In the genomic region with DNA sequence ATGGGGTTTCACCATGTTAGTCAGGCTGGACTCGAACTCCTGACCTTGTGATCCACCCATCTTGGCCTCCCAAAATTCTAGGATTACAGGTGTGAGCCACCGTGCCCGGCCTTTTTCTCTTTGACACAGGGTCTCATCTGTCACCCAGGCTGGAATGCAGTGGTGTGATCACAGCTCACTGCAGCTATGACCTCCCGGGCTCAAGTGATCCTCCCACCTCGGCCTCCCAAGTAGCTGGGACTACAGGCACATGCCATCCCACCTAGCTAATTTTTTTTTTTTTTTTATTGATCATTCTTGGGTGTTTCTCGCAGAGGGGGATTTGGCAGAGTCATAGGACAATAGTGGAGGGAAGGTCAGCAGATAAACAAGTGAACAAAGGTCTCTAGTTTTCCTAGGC, we compare ENCODE assay signal across 8 cellular contexts. TPM values are rescaled to one million over a fixed set of nuclear protein-coding genes. Genes with fewer than 3 reads are reported as not detected.
DNase-seq lines count a peak whose midpoint lies in the region; ATAC-seq, FAIRE-seq and TF ChIP-seq lines count a peak whose summit lies in the region.
"Not testable (repeated sequence)": the region's sequence is repeated elsewhere in the genome, so short reads cannot be mapped to it uniquely, and the experiment has no call there.

No MANE protein-coding gene starts in this region.

- not testable (repeated sequence) for H3K9ac ChIP-seq in endodermal cell (ENCODE audit: extremely low read depth, low read length, poor library complexity, severe bottlenecking); HepG2 (ENCODE audit: insufficient read depth, low read depth, low read length)

- H3K36me3 ChIP-seq in HEK293 (ENCODE audit: control insufficient read depth in 2 of 2, insufficient read depth in 1 of 2, low read length in 2 of 2); endodermal cell (ENCODE audit: control insufficient read depth, insufficient read depth, low read length); HepG2 (replicated peaks in 1 of 2; ENCODE audit: control insufficient read depth in 1 of 2, insufficient read depth in 2 of 2, low read length in 2 of 2): not testable (repeated sequence)
- H3K36me3 ChIP-seq in spleen: peaks cover 0 to 28% (median 0%) of the 10 kb centered on the region in 6 donors

- not testable (repeated sequence) for H4K20me1 ChIP-seq in HepG2 (ENCODE audit: insufficient read depth, low read length)

- TF ChIP-seq POLR2A in HepG2 (IDR thresholded peaks at IDR 0.05; ENCODE audit: insufficient read depth in 1 of 2, low read depth in 2 of 2, low read length in 2 of 2); spleen (IDR thresholded peaks at IDR 0.05): not testable (repeated sequence)

- not testable (repeated sequence) for H3K9me3 ChIP-seq in HEK293 (ENCODE audit: control insufficient read depth, insufficient read depth, low read depth, low read length); endodermal cell (ENCODE audit: control insufficient read depth, low read length); HepG2 (ENCODE audit: low read length); spleen

- not testable (repeated sequence) for BruUV-seq in HepG2 (replicated peaks; lab: Mats Ljungman, UMichigan)

- 86 to 100% methylated on average over 4 to 6 of the region's 6 CpGs for WGBS in endodermal cell (ENCODE audit: insufficient coverage in 1 of 2, insufficient read length in 1 of 2), 2 experiments
- WGBS in HepG2 (ENCODE audit: low lambda C conversion rate): 35% methylated on average over 4 of the region's 6 CpGs
- 91 to 96% (median 94%) methylated on average over 6 of the region's 6 CpGs for WGBS in spleen, 5 donors

- not testable (repeated sequence) for H3K27me3 Mint-ChIP-seq in endodermal cell (ENCODE audit: insufficient read depth)

- not testable (repeated sequence) for TF ChIP-seq RAD21 in HepG2 (CRISPR knock-in tag; IDR thresholded peaks at IDR 0.05)

- DNase-seq in RWPE1 (ENCODE audit: low spot score); HepG2 (ENCODE audit: low spot score): not testable (repeated sequence)
- peak; percentile 33 for DNase-seq in activated effector memory CD4-positive, alpha-beta T cell treated with anti-CD3 and anti-CD28 coated beads, Interleukin-2, amount 50 U/mL, for 16 hours
- DNase-seq in ecto neural progenitor cell (ENCODE audit: low spot score) (peak; percentile 39), endodermal cell (peak; percentile 38), posterior vena cava (ENCODE audit: low spot score) (peak; percentile 18), spleen (peak; percentile 21)

- TF ChIP-seq EP300 in HepG2 (IDR thresholded peaks at IDR 0.05; ENCODE audit: low read depth in 2 of 2, low read length in 2 of 2); HepG2 (CRISPR knock-in tag; IDR thresholded peaks at IDR 0.05; ENCODE audit: borderline replicate concordance): not testable (repeated sequence)

- CTCF ChIA-PET in HEK293 (lab: Yijun Ruan, JAX): interaction anchor here (1.7 kb wide), 1 partner anchor 10 kb away, joined by 4 read pairs; no protein-coding TSS in a partner anchor
- CTCF ChIA-PET in RWPE1 (lab: Yijun Ruan, JAX); HepG2 (lab: Yijun Ruan, JAX; ENCODE audit: low intra/inter-chr PET ratio, low total read pairs): not testable (repeated sequence)

- TF ChIP-seq CTCF in HEK293 (tag by site-specific recombination; IDR thresholded peaks at IDR 0.05); RWPE1 (conservative IDR thresholded peaks at IDR 0.05; ENCODE audit: low read depth); endodermal cell (conservative IDR thresholded peaks at IDR 0.05); HepG2 (CRISPR knock-in tag; IDR thresholded peaks at IDR 0.05); spleen (IDR thresholded peaks at IDR 0.05 in 8 of 11, conservative IDR thresholded peaks at IDR 0.05 in 3 of 11): not testable (repeated sequence)

- H3K4me2 ChIP-seq in HepG2 (ENCODE audit: low read depth, low read length): not testable (repeated sequence)

- H3K79me2 ChIP-seq in HepG2 (ENCODE audit: insufficient read depth, low read length): not testable (repeated sequence)

- H3K27ac ChIP-seq in HEK293 (ENCODE audit: extremely low read depth, low read depth, low read length); endodermal cell (ENCODE audit: low read depth, low read length); HepG2 (ENCODE audit: extremely low read length, insufficient read depth, low read length); spleen: not testable (repeated sequence)
- H3K27ac ChIP-seq in RWPE1: peak overlapping the region; percentile 27

- H3K4me3 Mint-ChIP-seq in endodermal cell: not testable (repeated sequence)

- H2AFZ ChIP-seq in HepG2 (ENCODE audit: low read length): not testable (repeated sequence)

- H3K4me3 ChIP-seq in HEK293 (ENCODE audit: low read depth, low read length); endodermal cell (ENCODE audit: low read length); HepG2 (replicated peaks in 1 of 3; ENCODE audit: insufficient read depth in 1 of 3, low read depth in 2 of 3, low read length in 3 of 3); spleen: not testable (repeated sequence)

- ATAC-seq in HepG2: peak; percentile 45

- H3K4me1 Mint-ChIP-seq in endodermal cell: not testable (repeated sequence)

- not testable (repeated sequence) for H3K9me3 Mint-ChIP-seq in endodermal cell

- intact Hi-C loops in HepG2 (cut with micrococcal nuclease; ENCODE audit: unreplicated experiment); posterior vena cava (cut with DNase I); spleen (cut with DNase I; ENCODE audit: low total_unique reads): not testable (repeated sequence)

- not testable (repeated sequence) for FAIRE-seq in HepG2 (lab: Jason Lieb, UNC)

- in situ Hi-C loops in HepG2 (cut with HindIII; ENCODE audit: extremely low pct_ligation_motif_present, low pct_unique_long_range_greater_than_20kb): not testable (repeated sequence)

- POLR2A ChIA-PET in HEK293 (lab: Yijun Ruan, JAX); RWPE1 (lab: Yijun Ruan, JAX; ENCODE audit: low non-redundant PET): not testable (repeated sequence)
- POLR2A ChIA-PET in HepG2 (lab: Yijun Ruan, JAX): interaction anchor here (0.7 to 2.1 kb wide), 2 partner anchors 9 to 295 kb away, joined by 3 to 10 read pairs; partner anchors contain the start of gene CDC25A

- H3K27ac Mint-ChIP-seq in endodermal cell: not testable (repeated sequence)

- not testable (repeated sequence) for H3K27me3 ChIP-seq in endodermal cell (ENCODE audit: control insufficient read depth, insufficient read depth, low read length, poor library complexity, severe bottlenecking); HepG2 (ENCODE audit: control insufficient read depth in 1 of 2, insufficient read depth in 2 of 2, low read length in 2 of 2); spleen (replicated peaks in 1 of 7)

- H3K4me1 ChIP-seq in HEK293 (ENCODE audit: control insufficient read depth, insufficient read depth, low read length); endodermal cell (ENCODE audit: control insufficient read depth, insufficient read depth, low read length): not testable (repeated sequence)
- peaks cover 30% of the 10 kb centered on the region for H3K4me1 ChIP-seq in HepG2 (ENCODE audit: insufficient read depth, low read length)
- peaks cover 7 to 30% (median 23%) of the 10 kb centered on the region in 6 donors for H3K4me1 ChIP-seq in spleen

- peaks cover 17% of the 10 kb centered on the region for H3K36me3 Mint-ChIP-seq in endodermal cell (ENCODE audit: low read depth)

RNA-seq across cellular contexts. Expression of gene SHISA5, which starts 21.2 kb away (rescaled TPM):
- total RNA-seq in endodermal cell (100 to 1,000 TPM; 192 to 193 TPM), HepG2 (2016; rRNA removed; fragmentation: Illumina TruSeq; extraction: Trizol) (74.3 and 91.4 TPM in 2 replicates), posterior vena cava (100 to 1,000 TPM; 142 to 147 TPM), spleen (100 to 1,000 TPM; 154 to 227 (median 182) TPM)
- polyA plus RNA-seq in endodermal cell (2013, experiment 1 of 2): 132 TPM
- polyA plus RNA-seq in endodermal cell (2013, experiment 2 of 2): 117 TPM
- total RNA-seq in HepG2 (2016; cell fraction: cytosol; rRNA removed; fragmentation: Illumina TruSeq; extraction: Trizol; ENCODE audit: low read depth): 90.2 and 104 TPM in 2 replicates
- total RNA-seq in HepG2 (2016; cell fraction: insoluble cytoplasmic fraction; rRNA removed; fragmentation: Illumina TruSeq; extraction: Trizol): 67.1 and 95.9 TPM in 2 replicates
- total RNA-seq in HepG2 (2016; cell fraction: membrane; rRNA removed; fragmentation: Illumina TruSeq; extraction: Trizol): 162 and 190 TPM in 2 replicates
- total RNA-seq in HepG2 (2016; cell fraction: nucleus; rRNA removed; fragmentation: Illumina TruSeq; extraction: Trizol): 45.3 and 51.5 TPM in 2 replicates
- polyA plus RNA-seq in HepG2 (2011; rRNA removed) (75.8 and 83.0 TPM in 2 replicates), spleen (100 to 1,000 TPM in 1 of 3 donors, 10 to 100 TPM in 2; 80.2 to 132 (median 85.6) TPM)
- 82.9 and 103 TPM in 2 replicates for polyA plus RNA-seq in HepG2 (2011; cell fraction: cytosol; rRNA removed)
- 54.8 and 59.4 TPM in 2 replicates for polyA plus RNA-seq in HepG2 (2011; cell fraction: nucleus; rRNA removed)
- 68.4 and 68.8 TPM in 2 replicates for polyA plus RNA-seq in HepG2 (2012)
- polyA plus RNA-seq in HepG2 (2016; cell fraction: cytosol; fragmentation: Illumina TruSeq; extraction: Trizol; ENCODE audit: low read depth): 116 and 135 TPM in 2 replicates
- 71.7 and 96.4 TPM in 2 replicates for polyA plus RNA-seq in HepG2 (2016; cell fraction: insoluble cytoplasmic fraction; fragmentation: Illumina TruSeq; extraction: Trizol; ENCODE audit: low read depth)
- polyA plus RNA-seq in HepG2 (2016; cell fraction: membrane; fragmentation: Illumina TruSeq; extraction: Trizol; ENCODE audit: low read depth): 203 and 209 TPM in 2 replicates
- 89.8 and 103 TPM in 2 replicates for polyA plus RNA-seq in HepG2 (2016; cell fraction: nucleus; fragmentation: Illumina TruSeq; extraction: Trizol; ENCODE audit: insufficient read depth, low read depth)
- polyA minus RNA-seq in HepG2 (2011; rRNA and poly(A)+ RNA removed; ENCODE audit: low replicate concordance): 147 and 175 TPM in 2 replicates
- polyA minus RNA-seq in HepG2 (2011; cell fraction: cytosol; rRNA and poly(A)+ RNA removed): 34.9 and 49.9 TPM in 2 replicates
- 11.2 and 15.8 TPM in 2 replicates for polyA minus RNA-seq in HepG2 (2011; cell fraction: nucleus; rRNA and poly(A)+ RNA removed)

RNA-seq across cellular contexts. Expression of gene ATRIP, which starts 36.3 kb away (rescaled TPM):
- 10 to 100 TPM; 11.7 to 16.1 TPM for total RNA-seq in endodermal cell
- polyA plus RNA-seq in endodermal cell (2013, experiment 1 of 2): 11.6 TPM
- polyA plus RNA-seq in endodermal cell (2013, experiment 2 of 2): 15.2 TPM
- total RNA-seq in HepG2 (2016; rRNA removed; fragmentation: Illumina TruSeq; extraction: Trizol): 11.4 and 12.5 TPM in 2 replicates
- total RNA-seq in HepG2 (2016; cell fraction: cytosol; rRNA removed; fragmentation: Illumina TruSeq; extraction: Trizol; ENCODE audit: low read depth): 2.6 and 2.7 TPM in 2 replicates
- 9.5 and 10.4 TPM in 2 replicates for total RNA-seq in HepG2 (2016; cell fraction: insoluble cytoplasmic fraction; rRNA removed; fragmentation: Illumina TruSeq; extraction: Trizol)
- total RNA-seq in HepG2 (2016; cell fraction: membrane; rRNA removed; fragmentation: Illumina TruSeq; extraction: Trizol): 2.4 and 3.4 TPM in 2 replicates
- 7.4 and 11.0 TPM in 2 replicates for total RNA-seq in HepG2 (2016; cell fraction: nucleus; rRNA removed; fragmentation: Illumina TruSeq; extraction: Trizol)
- 5.1 and 5.3 TPM in 2 replicates for polyA plus RNA-seq in HepG2 (2011; rRNA removed)
- polyA plus RNA-seq in HepG2 (2011; cell fraction: cytosol; rRNA removed): 3.7 and 4.7 TPM in 2 replicates
- polyA plus RNA-seq in HepG2 (2011; cell fraction: nucleus; rRNA removed): 12.6 and 13.3 TPM in 2 replicates
- 3.2 and 4.1 TPM in 2 replicates for polyA plus RNA-seq in HepG2 (2012)
- 0.97 and 1.0 TPM in 2 replicates for polyA plus RNA-seq in HepG2 (2016; cell fraction: cytosol; fragmentation: Illumina TruSeq; extraction: Trizol; ENCODE audit: low read depth)
- 7.8 and 11.5 TPM in 2 replicates for polyA plus RNA-seq in HepG2 (2016; cell fraction: insoluble cytoplasmic fraction; fragmentation: Illumina TruSeq; extraction: Trizol; ENCODE audit: low read depth)
- 1.2 and 1.5 TPM in 2 replicates for polyA plus RNA-seq in HepG2 (2016; cell fraction: membrane; fragmentation: Illumina TruSeq; extraction: Trizol; ENCODE audit: low read depth)
- 14.7 and 21.6 TPM in 2 replicates for polyA plus RNA-seq in HepG2 (2016; cell fraction: nucleus; fragmentation: Illumina TruSeq; extraction: Trizol; ENCODE audit: insufficient read depth, low read depth)
- 11.5 and 35.8 TPM in 2 replicates for polyA minus RNA-seq in HepG2 (2011; rRNA and poly(A)+ RNA removed; ENCODE audit: low replicate concordance)
- 2.1 and 3.8 TPM in 2 replicates for polyA minus RNA-seq in HepG2 (2011; cell fraction: cytosol; rRNA and poly(A)+ RNA removed)
- polyA minus RNA-seq in HepG2 (2011; cell fraction: nucleus; rRNA and poly(A)+ RNA removed): 5.2 and 9.8 TPM in 2 replicates
- 1 to 10 TPM; 6.2 to 6.3 TPM for total RNA-seq in posterior vena cava
- 10 to 100 TPM in 1 of 7 donors, 1 to 10 TPM in 6; 6.4 to 10.0 (median 7.0) TPM for total RNA-seq in spleen
- 1 to 10 TPM; 5.2 to 5.7 (median 5.2) TPM for polyA plus RNA-seq in spleen

RNA-seq across cellular contexts. Expression of gene TMA7, which starts 42.8 kb away (rescaled TPM):
- total RNA-seq in endodermal cell: 100 to 1,000 TPM; 290 to 326 TPM
- 420 TPM for polyA plus RNA-seq in endodermal cell (2013, experiment 1 of 2)
- polyA plus RNA-seq in endodermal cell (2013, experiment 2 of 2): 414 TPM
- total RNA-seq in HepG2 (2016; rRNA removed; fragmentation: Illumina TruSeq; extraction: Trizol): 486 and 510 TPM in 2 replicates
- 913 and 1,296 TPM in 2 replicates for total RNA-seq in HepG2 (2016; cell fraction: cytosol; rRNA removed; fragmentation: Illumina TruSeq; extraction: Trizol; ENCODE audit: low read depth)
- total RNA-seq in HepG2 (2016; cell fraction: insoluble cytoplasmic fraction; rRNA removed; fragmentation: Illumina TruSeq; extraction: Trizol): 511 and 522 TPM in 2 replicates
- total RNA-seq in HepG2 (2016; cell fraction: membrane; rRNA removed; fragmentation: Illumina TruSeq; extraction: Trizol): 763 and 886 TPM in 2 replicates
- 177 and 187 TPM in 2 replicates for total RNA-seq in HepG2 (2016; cell fraction: nucleus; rRNA removed; fragmentation: Illumina TruSeq; extraction: Trizol)
- polyA plus RNA-seq in HepG2 (2011; rRNA removed): 80.9 and 100 TPM in 2 replicates
- polyA plus RNA-seq in HepG2 (2011; cell fraction: cytosol; rRNA removed): 69.9 and 96.6 TPM in 2 replicates
- polyA plus RNA-seq in HepG2 (2011; cell fraction: nucleus; rRNA removed): 23.2 and 42.0 TPM in 2 replicates
- polyA plus RNA-seq in HepG2 (2012): 194 and 244 TPM in 2 replicates
- polyA plus RNA-seq in HepG2 (2016; cell fraction: cytosol; fragmentation: Illumina TruSeq; extraction: Trizol; ENCODE audit: low read depth): 1,200 and 1,620 TPM in 2 replicates
- 517 and 532 TPM in 2 replicates for polyA plus RNA-seq in HepG2 (2016; cell fraction: insoluble cytoplasmic fraction; fragmentation: Illumina TruSeq; extraction: Trizol; ENCODE audit: low read depth)
- polyA plus RNA-seq in HepG2 (2016; cell fraction: membrane; fragmentation: Illumina TruSeq; extraction: Trizol; ENCODE audit: low read depth): 742 and 956 TPM in 2 replicates
- 336 and 389 TPM in 2 replicates for polyA plus RNA-seq in HepG2 (2016; cell fraction: nucleus; fragmentation: Illumina TruSeq; extraction: Trizol; ENCODE audit: insufficient read depth, low read depth)
- 4.4 and 15.7 TPM in 2 replicates for polyA minus RNA-seq in HepG2 (2011; rRNA and poly(A)+ RNA removed; ENCODE audit: low replicate concordance)
- 18.7 and 23.2 TPM in 2 replicates for polyA minus RNA-seq in HepG2 (2011; cell fraction: cytosol; rRNA and poly(A)+ RNA removed)
- 18.4 and 25.9 TPM in 2 replicates for polyA minus RNA-seq in HepG2 (2011; cell fraction: nucleus; rRNA and poly(A)+ RNA removed)
- total RNA-seq in posterior vena cava: 100 to 1,000 TPM; 112 to 178 TPM
- 100 to 1,000 TPM; 145 to 258 (median 170) TPM for total RNA-seq in spleen
- 100 to 1,000 TPM; 606 to 753 (median 701) TPM for polyA plus RNA-seq in spleen

RNA-seq across cellular contexts. Expression of gene CCDC51, which starts 42.9 kb away (rescaled TPM):
- total RNA-seq in endodermal cell: 10 to 100 TPM; 14.5 to 14.6 TPM
- polyA plus RNA-seq in endodermal cell (2013, experiment 1 of 2): 15.2 TPM
- polyA plus RNA-seq in endodermal cell (2013, experiment 2 of 2): 14.4 TPM
- total RNA-seq in HepG2 (2016; rRNA removed; fragmentation: Illumina TruSeq; extraction: Trizol): 29.4 and 38.3 TPM in 2 replicates
- 7.6 and 8.2 TPM in 2 replicates for total RNA-seq in HepG2 (2016; cell fraction: cytosol; rRNA removed; fragmentation: Illumina TruSeq; extraction: Trizol; ENCODE audit: low read depth)
- total RNA-seq in HepG2 (2016; cell fraction: insoluble cytoplasmic fraction; rRNA removed; fragmentation: Illumina TruSeq; extraction: Trizol): 33.5 and 38.7 TPM in 2 replicates
- 12.2 and 12.5 TPM in 2 replicates for total RNA-seq in HepG2 (2016; cell fraction: membrane; rRNA removed; fragmentation: Illumina TruSeq; extraction: Trizol)
- 12.4 and 13.6 TPM in 2 replicates for total RNA-seq in HepG2 (2016; cell fraction: nucleus; rRNA removed; fragmentation: Illumina TruSeq; extraction: Trizol)
- 15.5 and 18.1 TPM in 2 replicates for polyA plus RNA-seq in HepG2 (2011; rRNA removed)
- polyA plus RNA-seq in HepG2 (2011; cell fraction: cytosol; rRNA removed): 16.8 and 19.2 TPM in 2 replicates
- 6.5 and 8.5 TPM in 2 replicates for polyA plus RNA-seq in HepG2 (2011; cell fraction: nucleus; rRNA removed)
- polyA plus RNA-seq in HepG2 (2012): 8.4 and 9.8 TPM in 2 replicates
- 3.9 and 4.9 TPM in 2 replicates for polyA plus RNA-seq in HepG2 (2016; cell fraction: cytosol; fragmentation: Illumina TruSeq; extraction: Trizol; ENCODE audit: low read depth)
- polyA plus RNA-seq in HepG2 (2016; cell fraction: insoluble cytoplasmic fraction; fragmentation: Illumina TruSeq; extraction: Trizol; ENCODE audit: low read depth): 29.3 and 29.9 TPM in 2 replicates
- polyA plus RNA-seq in HepG2 (2016; cell fraction: membrane; fragmentation: Illumina TruSeq; extraction: Trizol; ENCODE audit: low read depth): 8.0 TPM in 2 replicates
- polyA plus RNA-seq in HepG2 (2016; cell fraction: nucleus; fragmentation: Illumina TruSeq; extraction: Trizol; ENCODE audit: insufficient read depth, low read depth): 16.3 and 19.0 TPM in 2 replicates
- 11.3 and 25.4 TPM in 2 replicates for polyA minus RNA-seq in HepG2 (2011; rRNA and poly(A)+ RNA removed; ENCODE audit: low replicate concordance)
- 4.5 and 4.7 TPM in 2 replicates for polyA minus RNA-seq in HepG2 (2011; cell fraction: cytosol; rRNA and poly(A)+ RNA removed)
- polyA minus RNA-seq in HepG2 (2011; cell fraction: nucleus; rRNA and poly(A)+ RNA removed): 3.0 and 3.3 TPM in 2 replicates
- total RNA-seq in posterior vena cava: 10 to 100 TPM; 13.0 to 16.2 TPM
- 10 to 100 TPM in 6 of 7 donors, 1 to 10 TPM in 1; 8.4 to 22.2 (median 18.7) TPM for total RNA-seq in spleen
- 10 to 100 TPM; 10.2 to 15.8 (median 12.4) TPM for polyA plus RNA-seq in spleen

RNA-seq across cellular contexts. Expression of gene PLXNB1, which starts 52.9 kb away (rescaled TPM):
- total RNA-seq in endodermal cell (100 to 1,000 TPM; 175 to 216 TPM), HepG2 (2016; rRNA removed; fragmentation: Illumina TruSeq; extraction: Trizol) (25.4 and 86.0 TPM in 2 replicates), posterior vena cava (10 to 100 TPM; 76.4 to 76.7 TPM), spleen (10 to 100 TPM; 31.8 to 95.9 (median 58.2) TPM)
- 165 TPM for polyA plus RNA-seq in endodermal cell (2013, experiment 1 of 2)
- 157 TPM for polyA plus RNA-seq in endodermal cell (2013, experiment 2 of 2)
- 33.1 and 33.9 TPM in 2 replicates for total RNA-seq in HepG2 (2016; cell fraction: cytosol; rRNA removed; fragmentation: Illumina TruSeq; extraction: Trizol; ENCODE audit: low read depth)
- 23.9 and 92.3 TPM in 2 replicates for total RNA-seq in HepG2 (2016; cell fraction: insoluble cytoplasmic fraction; rRNA removed; fragmentation: Illumina TruSeq; extraction: Trizol)
- 30.7 and 31.8 TPM in 2 replicates for total RNA-seq in HepG2 (2016; cell fraction: membrane; rRNA removed; fragmentation: Illumina TruSeq; extraction: Trizol)
- 140 and 158 TPM in 2 replicates for total RNA-seq in HepG2 (2016; cell fraction: nucleus; rRNA removed; fragmentation: Illumina TruSeq; extraction: Trizol)
- polyA plus RNA-seq in HepG2 (2011; rRNA removed) (143 and 179 TPM in 2 replicates), spleen (10 to 100 TPM; 12.3 to 58.3 (median 35.8) TPM)
- 71.5 and 83.2 TPM in 2 replicates for polyA plus RNA-seq in HepG2 (2011; cell fraction: cytosol; rRNA removed)
- 1,144 and 1,345 TPM in 2 replicates for polyA plus RNA-seq in HepG2 (2011; cell fraction: nucleus; rRNA removed)
- 140 and 149 TPM in 2 replicates for polyA plus RNA-seq in HepG2 (2012)
- 5.5 and 6.7 TPM in 2 replicates for polyA plus RNA-seq in HepG2 (2016; cell fraction: cytosol; fragmentation: Illumina TruSeq; extraction: Trizol; ENCODE audit: low read depth)
- 23.3 and 26.9 TPM in 2 replicates for polyA plus RNA-seq in HepG2 (2016; cell fraction: insoluble cytoplasmic fraction; fragmentation: Illumina TruSeq; extraction: Trizol; ENCODE audit: low read depth)
- polyA plus RNA-seq in HepG2 (2016; cell fraction: membrane; fragmentation: Illumina TruSeq; extraction: Trizol; ENCODE audit: low read depth): 12.8 and 12.9 TPM in 2 replicates
- polyA plus RNA-seq in HepG2 (2016; cell fraction: nucleus; fragmentation: Illumina TruSeq; extraction: Trizol; ENCODE audit: insufficient read depth, low read depth): 420 and 470 TPM in 2 replicates
- 83.4 and 325 TPM in 2 replicates for polyA minus RNA-seq in HepG2 (2011; rRNA and poly(A)+ RNA removed; ENCODE audit: low replicate concordance)
- 54.4 and 79.5 TPM in 2 replicates for polyA minus RNA-seq in HepG2 (2011; cell fraction: cytosol; rRNA and poly(A)+ RNA removed)
- 295 and 329 TPM in 2 replicates for polyA minus RNA-seq in HepG2 (2011; cell fraction: nucleus; rRNA and poly(A)+ RNA removed)
